ENCODE assay signal across 14 cellular contexts in genomic region chr21:29074783-29075182, GRCh38. TPM values are rescaled to one million over a fixed set of nuclear protein-coding genes. Genes with fewer than 3 reads are reported as not detected.
DNase-seq lines count a peak whose midpoint lies in the region; ATAC-seq, FAIRE-seq and TF ChIP-seq lines count a peak whose summit lies in the region.
"Had no signal": no experiment of that assay in that cellular context is flagged by ENCODE, and none has a peak within 500 bp of the region (broad histone marks: within the 10 kb centered on the region; RNA-seq: fewer than 3 reads in every experiment).

No MANE protein-coding gene starts in this region.

- in situ Hi-C loops in K562 (cut with MboI) = no loop called here

- no peak for TF ChIP-seq EP300 in K562 (IDR thresholded peaks at IDR 0.05; ENCODE audit: low read length)

- H3K9me3 ChIP-seq in K562 (replicated peaks; ENCODE audit: control insufficient read depth, insufficient read depth, low read depth, low read length) = no peaks in the 10 kb centered on the region; the same call in 1 of the 2 replicates

- FAIRE-seq in K562 (lab: Jason Lieb, UNC) = no peak
- no peak for FAIRE-seq in urothelium cell line (lab: Jason Lieb, UNC)

- no peak for DNase-seq in activated T-cell treated with anti-CD3 and anti-CD28 coated beads, Interleukin-2, amount 50 U/mL, for 4 hours
- DNase-seq in activated T-cell treated with anti-CD3 and anti-CD28 coated beads, Interleukin-2, amount 50 U/mL, for 48 hours = no peak
- DNase-seq in Kasumi-1 (lab: John Stamatoyannopoulos, UW) (peak; percentile 26 to 44), K562 (ENCODE audit: extremely low read depth in 1 of 4, low spot score in 3 of 4) (no peak), osteocyte (ENCODE audit: extremely low spot score, unreplicated experiment) (no peak), urothelium cell line (ENCODE audit: low spot score) (no peak)
- DNase-seq in activated CD8-positive, alpha-beta memory T cell treated with anti-CD3 and anti-CD28 coated beads, Interleukin-2, amount 50 U/mL, for 4 hours = no peak
- DNase-seq: activated CD4-positive, CD25-positive, alpha-beta regulatory T cell; NCI-H1694; NCI-H774; SHP77; stimulated activated CD4-positive, alpha-beta T cell treated with anti-CD3 and anti-CD28 coated beads, Interleukin-4, amount 100 ng/mL, for 1 hour; stimulated activated naive CD4-positive, alpha-beta T cell had no signal

- CTCF ChIA-PET in K562 (lab: Yijun Ruan, JAX; ENCODE audit: low intra/inter-chr PET ratio) = interaction anchor here (0.7 kb wide), 1 partner anchor 324 kb away, joined by 4 read pairs; no protein-coding TSS in a partner anchor

- H3K27ac Mint-ChIP-seq in osteocyte (ENCODE audit: unreplicated experiment) = no peak overlapping the region

- TF ChIP-seq CTCF in K562 (IDR thresholded peaks at IDR 0.05 in 2 of 3, conservative IDR thresholded peaks at IDR 0.05 in 1 of 3; ENCODE audit: insufficient read depth in 2 of 3, low read depth in 1 of 3, low read length in 3 of 3) (no peak), osteocyte (IDR thresholded peaks at IDR 0.05) (no peak)

- intact Hi-C loops in K562 (cut with micrococcal nuclease) = loop anchor here (5.0 kb wide), 3 partner anchors 52 to 573 kb away; partner anchors contain the start of gene USP16

- H3K4me3 ChIP-seq in K562 = no peak overlapping the region

- H3K9me3 Mint-ChIP-seq in activated T-cell treated with anti-CD3 and anti-CD28 coated beads, Interleukin-2, amount 50 U/mL, for 4 hours = peaks cover 4% of the 10 kb centered on the region
- H3K9me3 Mint-ChIP-seq in osteocyte (ENCODE audit: unreplicated experiment) = no peaks in the 10 kb centered on the region

- H3K4me1 Mint-ChIP-seq in activated T-cell treated with anti-CD3 and anti-CD28 coated beads, Interleukin-2, amount 50 U/mL, for 4 hours (ENCODE audit: low read depth) = peaks cover 63% of the 10 kb centered on the region
- peaks cover 25% of the 10 kb centered on the region for H3K4me1 Mint-ChIP-seq in osteocyte (ENCODE audit: unreplicated experiment)

- peaks cover 19% of the 10 kb centered on the region for H4K20me1 ChIP-seq in K562 (replicated peaks; ENCODE audit: control insufficient read depth, insufficient read depth, low read length)

- no peak for ATAC-seq in activated T-cell treated with anti-CD3 and anti-CD28 coated beads, Interleukin-2, amount 50 U/mL, for 4 hours
- no peak for ATAC-seq in K562
- no peak for ATAC-seq in HG03432 (IDR thresholded peaks at IDR 0.05; ENCODE audit: unreplicated experiment)

- no peak overlapping the region for H3K27ac ChIP-seq in K562 (ENCODE audit: extremely low read depth, low read depth, low read length)

- no peaks in the 10 kb centered on the region for H3K9me1 ChIP-seq in K562 (ENCODE audit: control insufficient read depth, insufficient read depth, low read length)

- no peak for TF ChIP-seq POLR2A in K562 (conservative IDR thresholded peaks at IDR 0.05)

- H3K4me1 ChIP-seq in K562 (replicated peaks in 1 of 2; ENCODE audit: control insufficient read depth in 2 of 2, insufficient read depth in 2 of 2, low read length in 2 of 2) = peaks cover 8 to 9% of the 10 kb centered on the region in 2 experiments

- peaks cover 28% of the 10 kb centered on the region for H3K36me3 ChIP-seq in K562 (ENCODE audit: control insufficient read depth, insufficient read depth, low read length)

- no peaks in the 10 kb centered on the region for H3K27me3 Mint-ChIP-seq in activated T-cell treated with anti-CD3 and anti-CD28 coated beads, Interleukin-2, amount 50 U/mL, for 4 hours (ENCODE audit: low read depth)
- no peaks in the 10 kb centered on the region for H3K27me3 Mint-ChIP-seq in osteocyte (ENCODE audit: unreplicated experiment)

- peak overlapping the region; percentile 37 for H3K4me3 Mint-ChIP-seq in activated T-cell treated with anti-CD3 and anti-CD28 coated beads, Interleukin-2, amount 50 U/mL, for 4 hours
- peak overlapping the region; percentile 29 for H3K4me3 Mint-ChIP-seq in osteocyte (ENCODE audit: unreplicated experiment)

- 76% methylated on average over 4 of the region's 4 CpGs for WGBS in K562 (ENCODE audit: insufficient coverage, low coverage, missing lambda C conversion rate)

- TF ChIP-seq RAD21 in K562 (CRISPR knock-in tag; conservative IDR thresholded peaks at IDR 0.05 in 1 of 2, IDR thresholded peaks at IDR 0.05 in 1 of 2) = no peak

- peaks cover 42% of the 10 kb centered on the region for H3K79me2 ChIP-seq in K562 (ENCODE audit: control insufficient read depth, insufficient read depth, low read length)

- peak overlapping the region; percentile 70 for H2AFZ ChIP-seq in K562 (ENCODE audit: low read depth, low read length)

- POLR2A ChIA-PET in K562 (lab: Yijun Ruan, JAX) = interaction anchor here (0.6 to 5.0 kb wide), 3 partner anchors 10 to 1034 kb away, joined by 3 to 31 read pairs (median 3); no protein-coding TSS in a partner anchor

- no peak overlapping the region for H3K9ac ChIP-seq in K562 (ENCODE audit: insufficient read depth in 1 of 2, low read depth in 2 of 2, low read length in 2 of 2)

- H3K4me2 ChIP-seq in K562 (ENCODE audit: insufficient read depth, low read length) = no peak overlapping the region

- peaks cover 20% of the 10 kb centered on the region for H3K36me3 Mint-ChIP-seq in activated T-cell treated with anti-CD3 and anti-CD28 coated beads, Interleukin-2, amount 50 U/mL, for 4 hours (ENCODE audit: insufficient read depth)
- H3K36me3 Mint-ChIP-seq in osteocyte (ENCODE audit: unreplicated experiment) = peaks cover 2% of the 10 kb centered on the region

- H3K27me3 ChIP-seq in K562 (ENCODE audit: control insufficient read depth in 2 of 2, insufficient read depth in 2 of 2, low read length in 2 of 2) = no peaks in the 10 kb centered on the region

- BruUV-seq in K562 (replicated peaks; lab: Mats Ljungman, UMichigan) = no TSS peak

RNA-seq across cellular contexts. Expression of gene CCT8, which starts 1.3 kb away (rescaled TPM):
- total RNA-seq in activated T-cell treated with anti-CD3 and anti-CD28 coated beads, Interleukin-2, amount 50 U/mL, for 4 hours = 100 to 1,000 TPM; 417 to 558 (median 510) TPM
- total RNA-seq in K562 (2011; cell fraction: chromatin; rRNA removed; ENCODE audit: low replicate concordance) = 125 and 302 TPM in 2 replicates
- 96.4 and 110 TPM in 2 replicates for total RNA-seq in K562 (2011; cell fraction: nucleolus; rRNA removed)
- total RNA-seq in K562 (2011; cell fraction: nucleoplasm; rRNA removed) = 142 and 158 TPM in 2 replicates
- total RNA-seq in K562 (2014; rRNA removed) (431 and 451 TPM in 2 replicates), K562 (2014; rRNA removed; fragmentation: Illumina TruSeq; extraction: Trizol) (677 and 776 TPM in 2 replicates), K562 (2015; rRNA removed; fragmentation: Illumina TruSeq; extraction: Trizol) (512 and 540 TPM in 2 replicates), K562 (2021) (573 and 579 TPM in 2 replicates), osteocyte (130 and 132 TPM in 2 replicates)
- polyA plus RNA-seq in K562 (2011; rRNA removed) (523 and 739 TPM in 2 replicates), K562 (2014; fragmentation: Illumina TruSeq; extraction: Trizol) (701 and 741 TPM in 2 replicates), K562 (2014; fragmentation: Nextera tagmentation; extraction: Ambion mirVana) (1,000 to 10,000 TPM in 1 of 2 experiments, 100 to 1,000 TPM in 1; 705 to 1,153 TPM), K562 (2014; rRNA removed) (625 and 647 TPM in 2 replicates)
- 168 and 344 TPM in 2 replicates for polyA plus RNA-seq in K562 (2011; cell fraction: cytosol; rRNA removed)
- polyA plus RNA-seq in K562 (2011; cell fraction: nucleus; rRNA removed) = 149 and 297 TPM in 2 replicates
- polyA plus RNA-seq in K562 (2012) = 444 and 544 TPM in 2 replicates
- polyA minus RNA-seq in K562 (2011; rRNA and poly(A)+ RNA removed) = 1,155 and 1,163 TPM in 2 replicates
- 311 and 378 TPM in 2 replicates for polyA minus RNA-seq in K562 (2011; cell fraction: cytosol; rRNA and poly(A)+ RNA removed)
- polyA minus RNA-seq in K562 (2011; cell fraction: nucleus; rRNA and poly(A)+ RNA removed) = 102 and 224 TPM in 2 replicates

RNA-seq across cellular contexts. Expression of gene USP16, which starts 50.3 kb away (rescaled TPM):
- total RNA-seq in activated T-cell treated with anti-CD3 and anti-CD28 coated beads, Interleukin-2, amount 50 U/mL, for 4 hours = 10 to 100 TPM; 54.7 to 61.1 (median 58.0) TPM
- total RNA-seq in K562 (2011; cell fraction: chromatin; rRNA removed; ENCODE audit: low replicate concordance) = 13.6 and 77.0 TPM in 2 replicates
- total RNA-seq in K562 (2011; cell fraction: nucleolus; rRNA removed) = 7.8 and 12.0 TPM in 2 replicates
- total RNA-seq in K562 (2011; cell fraction: nucleoplasm; rRNA removed) = 20.5 and 24.4 TPM in 2 replicates
- total RNA-seq in K562 (2014; rRNA removed) (38.4 and 39.1 TPM in 2 replicates), K562 (2014; rRNA removed; fragmentation: Illumina TruSeq; extraction: Trizol) (90.9 and 106 TPM in 2 replicates), K562 (2015; rRNA removed; fragmentation: Illumina TruSeq; extraction: Trizol) (77.4 and 85.7 TPM in 2 replicates), K562 (2021) (49.9 and 50.4 TPM in 2 replicates), osteocyte (27.7 and 28.5 TPM in 2 replicates)
- polyA plus RNA-seq in K562 (2011; rRNA removed) (37.6 and 45.5 TPM in 2 replicates), K562 (2014; fragmentation: Illumina TruSeq; extraction: Trizol) (60.7 and 65.1 TPM in 2 replicates), K562 (2014; fragmentation: Nextera tagmentation; extraction: Ambion mirVana) (10 to 100 TPM; 62.8 to 67.4 TPM), K562 (2014; rRNA removed) (39.8 and 45.4 TPM in 2 replicates)
- polyA plus RNA-seq in K562 (2011; cell fraction: cytosol; rRNA removed) = 4.2 and 10.4 TPM in 2 replicates
- 20.2 and 31.1 TPM in 2 replicates for polyA plus RNA-seq in K562 (2011; cell fraction: nucleus; rRNA removed)
- 40.9 and 45.1 TPM in 2 replicates for polyA plus RNA-seq in K562 (2012)
- 37.3 and 44.1 TPM in 2 replicates for polyA minus RNA-seq in K562 (2011; rRNA and poly(A)+ RNA removed)
- 13.3 and 13.7 TPM in 2 replicates for polyA minus RNA-seq in K562 (2011; cell fraction: cytosol; rRNA and poly(A)+ RNA removed)
- polyA minus RNA-seq in K562 (2011; cell fraction: nucleus; rRNA and poly(A)+ RNA removed) = 11.2 and 21.8 TPM in 2 replicates

RNA-seq across cellular contexts. Expression of gene RWDD2B, which starts 55.6 kb away (rescaled TPM):
- total RNA-seq in activated T-cell treated with anti-CD3 and anti-CD28 coated beads, Interleukin-2, amount 50 U/mL, for 4 hours = 1 to 10 TPM; 6.9 to 8.5 (median 7.0) TPM
- total RNA-seq in K562 (2011; cell fraction: chromatin; rRNA removed; ENCODE audit: low replicate concordance) = 8.6 and 12.2 TPM in 2 replicates
- total RNA-seq in K562 (2011; cell fraction: nucleolus; rRNA removed) = 2.1 and 2.7 TPM in 2 replicates
- total RNA-seq in K562 (2011; cell fraction: nucleoplasm; rRNA removed) = 4.9 and 5.9 TPM in 2 replicates
- 4.6 and 6.4 TPM in 2 replicates for total RNA-seq in K562 (2014; rRNA removed)
- total RNA-seq in K562 (2014; rRNA removed; fragmentation: Illumina TruSeq; extraction: Trizol) = 11.5 and 13.8 TPM in 2 replicates
- total RNA-seq in K562 (2015; rRNA removed; fragmentation: Illumina TruSeq; extraction: Trizol) = 8.4 and 8.6 TPM in 2 replicates
- 9.8 and 10.3 TPM in 2 replicates for total RNA-seq in K562 (2021)
- polyA plus RNA-seq in K562 (2011; rRNA removed) = 14.4 and 23.7 TPM in 2 replicates
- polyA plus RNA-seq in K562 (2011; cell fraction: cytosol; rRNA removed) = 5.7 and 7.0 TPM in 2 replicates
- 7.0 and 7.6 TPM in 2 replicates for polyA plus RNA-seq in K562 (2011; cell fraction: nucleus; rRNA removed)
- polyA plus RNA-seq in K562 (2012) = 9.3 and 11.4 TPM in 2 replicates
- 12.5 and 13.8 TPM in 2 replicates for polyA plus RNA-seq in K562 (2014; fragmentation: Illumina TruSeq; extraction: Trizol)
- 10 to 100 TPM; 27.9 to 31.8 TPM for polyA plus RNA-seq in K562 (2014; fragmentation: Nextera tagmentation; extraction: Ambion mirVana)
- polyA plus RNA-seq in K562 (2014; rRNA removed) = 12.3 and 14.7 TPM in 2 replicates
- polyA minus RNA-seq in K562 (2011; rRNA and poly(A)+ RNA removed) = 9.6 and 11.0 TPM in 2 replicates
- 4.7 and 5.4 TPM in 2 replicates for polyA minus RNA-seq in K562 (2011; cell fraction: cytosol; rRNA and poly(A)+ RNA removed)
- 3.2 and 5.3 TPM in 2 replicates for polyA minus RNA-seq in K562 (2011; cell fraction: nucleus; rRNA and poly(A)+ RNA removed)
- 10.9 and 11.2 TPM in 2 replicates for total RNA-seq in osteocyte

RNA-seq across cellular contexts. Expression of gene MAP3K7CL, which starts 55.7 kb away (rescaled TPM):
- total RNA-seq in activated T-cell treated with anti-CD3 and anti-CD28 coated beads, Interleukin-2, amount 50 U/mL, for 4 hours = 1 to 10 TPM in 2 of 3 donors, under 1 TPM in 1; 0.96 to 1.4 (median 1.3) TPM
- 0.14 TPM in 1 of 2 replicates, not detected in the other for total RNA-seq in K562 (2011; cell fraction: chromatin; rRNA removed; ENCODE audit: low replicate concordance)
- 0.50 TPM in 1 of 2 replicates, not detected in the other for total RNA-seq in K562 (2011; cell fraction: nucleolus; rRNA removed)
- total RNA-seq in K562 (2011; cell fraction: nucleoplasm; rRNA removed) = not detected in 2 replicates
- total RNA-seq in K562 (2014; rRNA removed) = not detected in 2 replicates
- total RNA-seq in K562 (2014; rRNA removed; fragmentation: Illumina TruSeq; extraction: Trizol) = not detected in 2 replicates
- not detected in 2 replicates for total RNA-seq in K562 (2015; rRNA removed; fragmentation: Illumina TruSeq; extraction: Trizol)
- 0.13 TPM in 1 of 2 replicates, not detected in the other for total RNA-seq in K562 (2021)
- 0.07 and 0.14 TPM in 2 replicates for polyA plus RNA-seq in K562 (2011; rRNA removed)
- 0.06 TPM in 1 of 2 replicates, not detected in the other for polyA plus RNA-seq in K562 (2011; cell fraction: cytosol; rRNA removed)
- 0.32 TPM in 1 of 2 replicates, not detected in the other for polyA plus RNA-seq in K562 (2011; cell fraction: nucleus; rRNA removed)
- polyA plus RNA-seq in K562 (2012) = 0.04 and 0.12 TPM in 2 replicates
- 0.10 TPM in 1 of 2 replicates, not detected in the other for polyA plus RNA-seq in K562 (2014; fragmentation: Illumina TruSeq; extraction: Trizol)
- under 1 TPM in 1 of 2 experiments, not detected in 1; 0.15 TPM for polyA plus RNA-seq in K562 (2014; fragmentation: Nextera tagmentation; extraction: Ambion mirVana)
- polyA plus RNA-seq in K562 (2014; rRNA removed) = 0.13 TPM in 1 of 2 replicates, not detected in the other
- not detected in 2 replicates for polyA minus RNA-seq in K562 (2011; rRNA and poly(A)+ RNA removed)
- not detected in 2 replicates for polyA minus RNA-seq in K562 (2011; cell fraction: cytosol; rRNA and poly(A)+ RNA removed)
- polyA minus RNA-seq in K562 (2011; cell fraction: nucleus; rRNA and poly(A)+ RNA removed) = not detected in 2 replicates
- 1.8 and 2.4 TPM in 2 replicates for total RNA-seq in osteocyte

Comparison
In these comparisons a context has a peak if more than half of its experiments do, and no peak if none do; other contexts are left out.
1. DNase-seq: peak in Kasumi-1 (2 of 2); none in activated T-cell treated with anti-CD3 and anti-CD28 coated beads, Interleukin-2, amount 50 U/mL, for 4 hours (single experiment), activated T-cell treated with anti-CD3 and anti-CD28 coated beads, Interleukin-2, amount 50 U/mL, for 48 hours (0 of 2), K562 (0 of 4), osteocyte (single experiment), urothelium cell line (single experiment) and activated CD8-positive, alpha-beta memory T cell treated with anti-CD3 and anti-CD28 coated beads, Interleukin-2, amount 50 U/mL, for 4 hours (single experiment).